ENCODE assay signal across 8 cellular contexts in genomic region chr13:80341771-80342271, GRCh38. TPM values are rescaled to one million over a fixed set of nuclear protein-coding genes. Genes with fewer than 3 reads are reported as not detected.
DNase-seq lines count a peak whose midpoint lies in the region; ATAC-seq and TF ChIP-seq lines count a peak whose summit lies in the region.

No MANE protein-coding gene starts in this region.

- H3K9me3 ChIP-seq in adrenal gland (replicated peaks in 1 of 3) (no peaks in the 10 kb centered on the region), right cardiac atrium (ENCODE audit: control insufficient read depth, low read length) (no peaks in the 10 kb centered on the region)

- H3K4me3 ChIP-seq in adrenal gland (peak overlapping the region in 3 of 4 donors; percentile 26 to 74 (median 44)), right cardiac atrium (ENCODE audit: low read length) (peak overlapping the region; percentile 94)

- TF ChIP-seq CTCF in adrenal gland (IDR thresholded peaks at IDR 0.05), result no peak

- DNase-seq in EH (ENCODE audit: low read depth) (peak; percentile 36), NCI-H1048 (lab: John Stamatoyannopoulos, UW) (peak; percentile 17), adrenal gland (peak; percentile 36 to 71 (median 55)), right cardiac atrium (peak; percentile 53 to 82 (median 72)), putamen (ENCODE audit: low spot score) (peak; percentile 58), retina (no peak), dedifferentiated amniotic fluid mesenchymal stem cell (ENCODE audit: extremely low spot score) (no peak), CD1c-positive myeloid dendritic cell (ENCODE audit: extremely low spot score) (no peak)

- no peak for TF ChIP-seq POLR2A in adrenal gland (IDR thresholded peaks at IDR 0.05)

- 0 to 1% (median 1%) methylated on average over 13 to 16 of the region's 16 CpGs for WGBS in adrenal gland, 4 donors
- WGBS in right cardiac atrium, result under 1% methylated on average over 16 of the region's 16 CpGs

- intact Hi-C loops in adrenal gland (cut with DNase I) (no loop called here), right cardiac atrium (cut with DNase I) (loop anchor here in 3 of 4 donors (5.0 to 10.0 kb wide), 3 partner anchors 210 to 667 kb away; no protein-coding TSS in a partner anchor)

- H3K27ac ChIP-seq in adrenal gland, result peak overlapping the region; percentile 83 to 99 (median 96)
- H3K27ac ChIP-seq in right cardiac atrium (ENCODE audit: low read length), result peak overlapping the region; percentile 95

- ATAC-seq in right cardiac atrium, result no peak

- H3K27me3 ChIP-seq in adrenal gland, result no peaks in the 10 kb centered on the region
- H3K27me3 ChIP-seq in right cardiac atrium (ENCODE audit: control insufficient read depth, insufficient read depth), result no peaks in the 10 kb centered on the region

- peaks cover 4 to 25% of the 10 kb centered on the region in 2 donors for H3K4me1 ChIP-seq in adrenal gland (replicated peaks in 1 of 2)
- no peaks in the 10 kb centered on the region for H3K4me1 ChIP-seq in right cardiac atrium (ENCODE audit: control insufficient read depth, insufficient read depth, low read length)

- H3K36me3 ChIP-seq in adrenal gland (replicated peaks in 1 of 2), result peaks cover 0 to 8% of the 10 kb centered on the region in 2 donors

RNA-seq across cellular contexts. Expression of gene SPRY2, which starts 0.9 kb away (rescaled TPM):
- total RNA-seq in adrenal gland (10 to 100 TPM; 10.9 to 36.7 (median 26.1) TPM), right cardiac atrium (10 to 100 TPM; 27.9 to 37.7 (median 35.6) TPM)
- polyA plus RNA-seq in adrenal gland (10 to 100 TPM; 14.6 to 20.2 (median 15.4) TPM), right cardiac atrium (23.2 TPM)

Comparison
In these comparisons a context has a peak if more than half of its experiments do, and no peak if none do; other contexts are left out.
1. DNase-seq: peak in EH (single experiment), NCI-H1048 (single experiment), adrenal gland (7 of 7), right cardiac atrium (3 of 3) and putamen (single experiment); none in retina (single experiment), dedifferentiated amniotic fluid mesenchymal stem cell (single experiment) and CD1c-positive myeloid dendritic cell (single experiment).
2. intact Hi-C loops: an anchor here in right cardiac atrium (5.0 to 10.0 kb wide); none called in adrenal gland.